ENCODE assay signal across 30 cellular contexts in the genomic region with DNA sequence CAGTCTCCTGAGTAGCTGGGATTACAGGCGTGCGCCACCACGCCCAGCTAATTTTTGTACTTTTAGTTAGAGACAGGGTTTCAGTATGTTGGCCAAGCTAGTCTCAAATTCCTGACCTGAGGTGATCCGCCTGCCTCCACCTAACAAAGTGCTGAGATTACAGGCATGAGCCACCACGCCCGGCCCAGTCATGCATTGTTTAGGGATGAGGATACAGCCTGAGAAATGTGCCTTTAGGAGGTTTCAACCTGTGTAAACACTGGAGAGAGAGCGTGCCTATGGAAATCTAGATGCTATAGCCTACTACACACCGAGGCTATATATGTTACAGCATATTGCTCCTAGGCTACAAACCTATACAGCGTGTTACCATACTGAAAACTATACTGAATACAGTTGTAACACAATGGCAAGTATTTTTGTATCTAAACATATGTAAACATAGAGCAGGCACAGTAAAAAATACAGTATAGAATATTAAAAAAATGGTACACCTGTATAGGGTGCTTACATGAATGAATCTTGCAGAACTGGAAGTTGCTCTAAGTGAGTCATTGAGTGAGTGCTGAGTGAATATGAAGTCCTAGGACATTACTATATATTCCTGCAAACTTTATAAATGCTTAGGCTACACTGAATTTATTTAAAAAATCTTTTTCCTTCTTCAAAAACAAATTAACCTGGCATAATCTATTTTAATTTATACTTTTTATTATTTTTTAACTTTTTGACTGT.
DNase-seq lines count a peak whose midpoint lies in the region; ATAC-seq and TF ChIP-seq lines count a peak whose summit lies in the region.
"Had no signal": no experiment of that assay in that cellular context is flagged by ENCODE, and none has a peak within 500 bp of the region (broad histone marks: within the 10 kb centered on the region; RNA-seq: fewer than 3 reads in every experiment).

No MANE protein-coding gene starts in this region.

- H4K5ac ChIP-seq in mesendoderm (ENCODE audit: low read length), result no peak overlapping the region

- no peak overlapping the region for H3K4me3 ChIP-seq in MG63
- no peak overlapping the region for H3K4me3 ChIP-seq in brain microvascular endothelial cell (ENCODE audit: low read depth, low read length)
- no peak overlapping the region for H3K4me3 ChIP-seq in mesendoderm (ENCODE audit: low read length)
- H3K4me3 ChIP-seq: BLaER1 treated with 17β-estradiol and CSF1 and Interleukin-3, amounts not matched to agents 10 nM and 100 nM; mucosa of descending colon; ovary; right atrium auricular region; testis had no signal

- H4K8ac ChIP-seq in mesendoderm (ENCODE audit: low read depth, low read length), result no peak overlapping the region

- no CpG with 5 or more reads among the region's 9 CpGs for WGBS in mesendoderm (ENCODE audit: extremely low coverage, insufficient coverage, low lambda C conversion rate)

- intact Hi-C loops in left colon (cut with DNase I, micrococcal nuclease), result no loop called here

- no peaks in the 10 kb centered on the region for H3K79me1 ChIP-seq in mesendoderm (ENCODE audit: low read length)

- no peak overlapping the region for H3K18ac ChIP-seq in mesendoderm (ENCODE audit: low read length)

- H3K36me3 ChIP-seq in MG63 (no peaks in the 10 kb centered on the region), brain microvascular endothelial cell (replicated peaks) (no peaks in the 10 kb centered on the region), mesendoderm (ENCODE audit: control insufficient read depth, insufficient read depth, low read length) (no peaks in the 10 kb centered on the region)
- H3K36me3 ChIP-seq: BLaER1 treated with 17β-estradiol and CSF1 and Interleukin-3, amounts not matched to agents 10 nM and 100 nM; ovary; right atrium auricular region had no signal

- ATAC-seq in GM21515 (IDR thresholded peaks at IDR 0.05; ENCODE audit: unreplicated experiment) (no peak), left colon (no peak)
- ATAC-seq: activated CD8-positive, alpha-beta memory T cell treated with anti-CD3 and anti-CD28 coated beads, Interleukin-2, amount 10 ng/mL, durations not matched to agents 7 days and 5 days; mucosa of descending colon; T-helper 17 cell had no signal

- H2BK15ac ChIP-seq in mesendoderm (replicated peaks; ENCODE audit: low read depth), result no peak overlapping the region

- H3K23ac ChIP-seq in mesendoderm (ENCODE audit: low read length), result no peak overlapping the region

- no peak overlapping the region for H3K4ac ChIP-seq in mesendoderm (ENCODE audit: low read depth, low read length)

- in situ Hi-C loops in brain microvascular endothelial cell (cut with HindIII; ENCODE audit: low pct_ligation_motif_present, low sequenced_read_pairs), result no loop called here

- no peak overlapping the region for H3K27ac ChIP-seq in brain microvascular endothelial cell
- H3K27ac ChIP-seq in mesendoderm (ENCODE audit: low read depth, low read length), result no peak overlapping the region
- H3K27ac ChIP-seq: BLaER1 treated with 17β-estradiol and CSF1 and Interleukin-3, amounts not matched to agents 10 nM and 100 nM; HL-60; ovary; right atrium auricular region; testis had no signal

- H2AK5ac ChIP-seq in mesendoderm (ENCODE audit: low read length), result no peak overlapping the region

- H3K79me2 ChIP-seq in mesendoderm (ENCODE audit: control insufficient read depth, insufficient read depth, low read length), result no peaks in the 10 kb centered on the region

- H3K27me3 ChIP-seq in MG63, result no peaks in the 10 kb centered on the region
- no peaks in the 10 kb centered on the region for H3K27me3 ChIP-seq in brain microvascular endothelial cell (replicated peaks)
- no peaks in the 10 kb centered on the region for H3K27me3 ChIP-seq in mesendoderm (ENCODE audit: insufficient read depth, low read length, poor library complexity)
- H3K27me3 ChIP-seq: BLaER1 treated with 17β-estradiol and CSF1 and Interleukin-3, amounts not matched to agents 10 nM and 100 nM; ovary; right atrium auricular region; testis had no signal

- H3K4me2 ChIP-seq in mesendoderm (ENCODE audit: low read length), result no peak overlapping the region
- H3K4me2 ChIP-seq: BLaER1 treated with 17β-estradiol and CSF1 and Interleukin-3, amounts not matched to agents 10 nM and 100 nM; SK-N-SH had no signal

- H3K56ac ChIP-seq in mesendoderm (ENCODE audit: low read length), result no peak overlapping the region

- TF ChIP-seq CTCF in brain microvascular endothelial cell (IDR thresholded peaks at IDR 0.05; ENCODE audit: low read depth, low read length, missing control alignments), result no peak

- no peaks in the 10 kb centered on the region for H3K4me1 ChIP-seq in mesendoderm (ENCODE audit: control insufficient read depth, low read depth, low read length)
- H3K4me1 ChIP-seq: BLaER1 treated with 17β-estradiol and CSF1 and Interleukin-3, amounts not matched to agents 10 nM and 100 nM; right atrium auricular region; testis had no signal

- H3K9ac ChIP-seq in mesendoderm (ENCODE audit: low read length), result no peak overlapping the region
- H3K9ac ChIP-seq: BLaER1 treated with 17β-estradiol and CSF1 and Interleukin-3, amounts not matched to agents 10 nM and 100 nM; SK-N-SH had no signal

- no peak overlapping the region for H2BK120ac ChIP-seq in mesendoderm (ENCODE audit: low read depth, low read length)

- DNase-seq in ELF-1 (ENCODE audit: low read depth, low spot score) (peak; percentile 29), MG63 (peak; percentile 13), brain microvascular endothelial cell (peak; percentile 27), mesendoderm (peak; percentile 68), mucosa of gallbladder (ENCODE audit: low spot score) (no peak), left colon (no peak)
- no peak for DNase-seq in central memory CD4-positive, alpha-beta T cell
- DNase-seq: ACHN; activated CD4-positive, alpha-beta T cell treated with anti-CD3 and anti-CD28 coated beads for 48 hours; activated CD8-positive, alpha-beta memory T cell treated with anti-CD3 and anti-CD28 coated beads, Interleukin-2, amount 10 ng/mL, durations not matched to agents 7 days and 5 days; activated naive CD4-positive, alpha-beta T cell treated with anti-CD3 and anti-CD28 coated beads, Interleukin-2, amount 50 U/mL, for 16 hours; COR-L47; DND-41; HCEC 1CT; hippocampal formation; immature natural killer cell; mucosa of descending colon; NCI-H1436; NCI-H2107; NCI-H510A treated with DMSO at 0.1 percent for 48 hours; nephron progenitor cell; ovary; SK-N-SH; stimulated activated naive CD4-positive, alpha-beta T cell treated with Interleukin-2 at 50 U/mL for 16 hours; T-helper 17 cell; testis had no signal

- H2BK5ac ChIP-seq in mesendoderm (ENCODE audit: low read length), result no peak overlapping the region

- no peaks in the 10 kb centered on the region for H3K9me3 ChIP-seq in MG63
- H3K9me3 ChIP-seq: BLaER1 treated with 17β-estradiol and CSF1 and Interleukin-3, amounts not matched to agents 10 nM and 100 nM; ovary; right atrium auricular region; SK-N-SH; testis had no signal

Comparison
In these comparisons a context has a peak if more than half of its experiments do, and no peak if none do; other contexts are left out.
1. DNase-seq: peak in ELF-1 (single experiment), MG63 (single experiment), brain microvascular endothelial cell (single experiment) and mesendoderm (single experiment); none in central memory CD4-positive, alpha-beta T cell (single experiment), mucosa of gallbladder (single experiment) and left colon (0 of 2).